In the genomic region with DNA sequence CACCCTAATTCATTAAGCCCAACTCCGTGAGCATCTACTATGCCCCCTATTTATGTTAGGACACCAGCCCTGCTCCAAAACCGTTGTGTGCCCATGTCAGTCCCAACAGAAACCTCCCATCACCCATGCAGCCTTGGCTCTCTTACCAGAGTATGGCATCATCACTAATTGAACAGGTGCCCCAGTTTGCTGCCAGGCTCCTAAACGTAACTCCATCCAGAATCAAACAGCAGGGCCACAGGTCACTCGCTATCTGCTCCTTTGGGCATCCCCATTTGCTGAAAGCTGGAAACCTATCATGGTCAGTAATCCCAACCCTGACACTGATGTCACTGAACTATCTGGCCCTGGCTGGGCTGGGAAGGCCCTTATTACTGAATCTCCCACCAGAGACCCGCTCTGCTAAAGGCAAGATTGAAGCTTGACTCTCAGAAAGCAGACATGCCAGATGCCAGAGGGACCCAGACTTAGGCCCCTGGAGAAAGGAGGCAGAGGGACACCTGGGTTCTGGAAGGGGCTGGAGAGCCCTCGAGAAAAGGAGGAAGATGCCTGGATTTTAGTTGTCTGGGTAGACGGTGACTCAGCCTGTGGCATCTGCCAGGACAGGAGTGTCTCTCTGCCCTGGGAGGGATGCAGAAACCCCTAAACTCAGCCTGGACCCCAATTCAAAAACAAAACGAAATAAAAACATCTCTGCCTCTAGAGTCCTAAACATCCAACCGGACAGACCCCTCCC, we compare ENCODE assay signal across 8 cellular contexts. TPM values are rescaled to one million over a fixed set of nuclear protein-coding genes. Genes with fewer than 3 reads are reported as not detected.
DNase-seq lines count a peak whose midpoint lies in the region; ATAC-seq and TF ChIP-seq lines count a peak whose summit lies in the region.

No MANE protein-coding gene starts in this region.

- TF ChIP-seq POLR2A in vagina (IDR thresholded peaks at IDR 0.05): no peak

- H3K27ac ChIP-seq in left ventricle myocardium inferior (replicated peaks) (no peak overlapping the region), colonic mucosa (no peak overlapping the region), muscle layer of colon (ENCODE audit: low read depth, low read length) (peak overlapping the region; percentile 56), vagina (no peak overlapping the region), ascending aorta (no peak overlapping the region)

- no peak for ATAC-seq in left ventricle myocardium superior
- ATAC-seq in GM19397 (IDR thresholded peaks at IDR 0.05; ENCODE audit: unreplicated experiment): no peak

- H3K9ac ChIP-seq in colonic mucosa (ENCODE audit: low read depth in 2 of 2, low read length in 2 of 2): peak overlapping the region; percentile 43 to 62
- H3K9ac ChIP-seq in muscle layer of colon (ENCODE audit: low read length): peak overlapping the region; percentile 25

- no peaks in the 10 kb centered on the region for H3K36me3 ChIP-seq in left ventricle myocardium inferior
- H3K36me3 ChIP-seq in colonic mucosa: no peaks in the 10 kb centered on the region
- no peaks in the 10 kb centered on the region for H3K36me3 ChIP-seq in muscle layer of colon (ENCODE audit: insufficient read depth, low read length)
- no peaks in the 10 kb centered on the region for H3K36me3 ChIP-seq in vagina
- H3K36me3 ChIP-seq in ascending aorta: no peaks in the 10 kb centered on the region

- peaks cover 14% of the 10 kb centered on the region for H3K4me1 ChIP-seq in left ventricle myocardium inferior
- H3K4me1 ChIP-seq in colonic mucosa: peaks cover 4% of the 10 kb centered on the region
- peaks cover 4% of the 10 kb centered on the region for H3K4me1 ChIP-seq in muscle layer of colon (ENCODE audit: insufficient read depth, low read length)
- peaks cover 19% of the 10 kb centered on the region for H3K4me1 ChIP-seq in vagina
- peaks cover 0 to 3% of the 10 kb centered on the region in 2 donors for H3K4me1 ChIP-seq in ascending aorta

- peak overlapping the region; percentile 67 for H3K4me3 ChIP-seq in left ventricle myocardium inferior
- H3K4me3 ChIP-seq in colonic mucosa: peak overlapping the region; percentile 34
- H3K4me3 ChIP-seq in muscle layer of colon (ENCODE audit: low read depth in 1 of 2, low read length in 2 of 2): peak overlapping the region; percentile 51 to 53
- H3K4me3 ChIP-seq in vagina: peak overlapping the region; percentile 49 to 50
- H3K4me3 ChIP-seq in ascending aorta: peak overlapping the region in 1 of 2 donors; percentile 57

- DNase-seq in left ventricle myocardium inferior: no peak
- no peak for DNase-seq in left ventricle myocardium superior
- DNase-seq in colonic mucosa: no peak
- DNase-seq in vagina (ENCODE audit: extremely low spot score in 2 of 2): no peak
- DNase-seq in CD1c-positive myeloid dendritic cell (ENCODE audit: extremely low spot score): no peak
- no peak for DNase-seq in ascending aorta (ENCODE audit: low spot score in 2 of 2)

- peaks cover 18% of the 10 kb centered on the region for H3K27me3 ChIP-seq in left ventricle myocardium inferior (ENCODE audit: low read depth)
- peaks cover 21% of the 10 kb centered on the region for H3K27me3 ChIP-seq in colonic mucosa
- H3K27me3 ChIP-seq in muscle layer of colon (ENCODE audit: control insufficient read depth in 1 of 2, insufficient read depth in 2 of 2, low read length in 2 of 2): no peaks in the 10 kb centered on the region
- no peaks in the 10 kb centered on the region for H3K27me3 ChIP-seq in vagina
- H3K27me3 ChIP-seq in ascending aorta: no peaks in the 10 kb centered on the region

- H3K9me3 ChIP-seq in left ventricle myocardium inferior (replicated peaks) (no peaks in the 10 kb centered on the region), colonic mucosa (no peaks in the 10 kb centered on the region), muscle layer of colon (ENCODE audit: low read length) (no peaks in the 10 kb centered on the region), vagina (no peaks in the 10 kb centered on the region), ascending aorta (no peaks in the 10 kb centered on the region)

- TF ChIP-seq CTCF in left ventricle myocardium inferior (IDR thresholded peaks at IDR 0.05; ENCODE audit: borderline replicate concordance): no peak
- no peak for TF ChIP-seq CTCF in colonic mucosa (IDR thresholded peaks at IDR 0.05)
- no peak for TF ChIP-seq CTCF in vagina (IDR thresholded peaks at IDR 0.05)
- TF ChIP-seq CTCF in ascending aorta (IDR thresholded peaks at IDR 0.05): no peak

- intact Hi-C loops in left ventricle myocardium inferior (cut with micrococcal nuclease): no loop called here
- intact Hi-C loops in left ventricle myocardium superior (cut with micrococcal nuclease): no loop called here
- intact Hi-C loops in colonic mucosa (cut with DNase I): no loop called here
- intact Hi-C loops in vagina (cut with DNase I): no loop called here
- intact Hi-C loops in ascending aorta (cut with DNase I): no loop called here

RNA-seq across cellular contexts. Expression of a gene that starts 14.0 kb away (rescaled TPM):
- total RNA-seq in left ventricle myocardium inferior: not detected
- not detected for total RNA-seq in left ventricle myocardium superior
- total RNA-seq in colonic mucosa: under 1 TPM in 1 of 2 donors, not detected in 1; 0.30 TPM
- 0.49 TPM for total RNA-seq in vagina
- total RNA-seq in ascending aorta: not detected

RNA-seq across cellular contexts. Expression of a gene that starts 22.8 kb away (rescaled TPM):
- total RNA-seq in left ventricle myocardium inferior: not detected
- not detected for total RNA-seq in left ventricle myocardium superior
- total RNA-seq in colonic mucosa: 1 to 10 TPM in 1 of 2 donors, not detected in 1; 1.3 TPM
- total RNA-seq in vagina: not detected
- not detected for total RNA-seq in ascending aorta

RNA-seq across cellular contexts. Expression of a gene that starts 28.7 kb away (rescaled TPM):
- not detected for total RNA-seq in left ventricle myocardium inferior
- total RNA-seq in left ventricle myocardium superior: not detected
- total RNA-seq in colonic mucosa: not detected
- total RNA-seq in vagina: 207 TPM
- not detected for total RNA-seq in ascending aorta

RNA-seq across cellular contexts. Expression of a gene that starts 40.8 kb away (rescaled TPM):
- 21.0 TPM for total RNA-seq in left ventricle myocardium inferior
- total RNA-seq in left ventricle myocardium superior: 18.2 TPM
- 10 to 100 TPM; 27.5 to 55.6 TPM for total RNA-seq in colonic mucosa
- total RNA-seq in vagina: 18.9 TPM
- 5.7 TPM for total RNA-seq in ascending aorta

RNA-seq across cellular contexts. Expression of a gene that starts 46.8 kb away (rescaled TPM):
- total RNA-seq in left ventricle myocardium inferior: 23.0 TPM
- 21.4 TPM for total RNA-seq in left ventricle myocardium superior
- total RNA-seq in colonic mucosa: 10 to 100 TPM; 15.8 to 25.7 TPM
- 16.7 TPM for total RNA-seq in vagina
- 81.0 TPM for total RNA-seq in ascending aorta

Comparison
In these comparisons a context has a peak if more than half of its experiments do, and no peak if none do; other contexts are left out.
1. RNA of a gene that starts 28.7 kb away (total RNA-seq): 207 TPM in vagina (single experiment); not detected in left ventricle myocardium inferior (single experiment), not detected in left ventricle myocardium superior (single experiment), not detected in colonic mucosa and not detected in ascending aorta (single experiment); every median in the first group is over 100 times any median in the second.